ENCODE assay signal across 8 cellular contexts in genomic region chr4:150366487-150366999, GRCh38.
DNase-seq lines count a peak whose midpoint lies in the region; ATAC-seq, FAIRE-seq and TF ChIP-seq lines count a peak whose summit lies in the region.

No MANE protein-coding gene starts in this region.

- H3K36me3 Mint-ChIP-seq in stimulated activated naive B cell treated with anti-CD40 and anti-IgM and Interleukin-4, amounts not matched to agents 10 μg/mL and 1 μg/mL and 100 μg/mL, for 72 hours = peaks cover 4 to 6% of the 10 kb centered on the region in 2 donors

- peak; percentile 45 for ATAC-seq in HG03575 (IDR thresholded peaks at IDR 0.05; ENCODE audit: extremely low read depth, insufficient number of reproducible peaks, low FRiP score, unreplicated experiment)
- ATAC-seq in SK-N-SH treated with all-trans-retinoic acid at 6 μM for 48 hours = peak; percentile 51; the same call in 1 of the 3 replicates
- ATAC-seq in stimulated activated naive B cell treated with anti-CD40 and anti-IgM and Interleukin-4, amounts not matched to agents 10 μg/mL and 1 μg/mL and 100 μg/mL, for 72 hours (replicated peaks) = peak; percentile 87 to 89

- peak; percentile 37 for DNase-seq in NCI-H146 (lab: John Stamatoyannopoulos, UW)
- no peak for DNase-seq in NCI-H146 treated with DMSO at 0.1 percent for 48 hours (lab: John Stamatoyannopoulos, UW; ENCODE audit: unreplicated experiment)
- DNase-seq in stimulated activated naive B cell treated with anti-CD40 and anti-IgM and Interleukin-4, amounts not matched to agents 10 μg/mL and 1 μg/mL and 100 μg/mL, for 72 hours = no peak
- DNase-seq in H54 (ENCODE audit: insufficient read length, low spot score) = no peak
- no peak for DNase-seq in superior temporal gyrus (ENCODE audit: extremely low spot score)
- DNase-seq in foreskin melanocyte = no peak

- peaks cover 3 to 11% of the 10 kb centered on the region in 2 donors for H3K4me1 Mint-ChIP-seq in stimulated activated naive B cell treated with anti-CD40 and anti-IgM and Interleukin-4, amounts not matched to agents 10 μg/mL and 1 μg/mL and 100 μg/mL, for 72 hours

- H3K27ac Mint-ChIP-seq in stimulated activated naive B cell treated with anti-CD40 and anti-IgM and Interleukin-4, amounts not matched to agents 10 μg/mL and 1 μg/mL and 100 μg/mL, for 72 hours = no peak overlapping the region

- no peak for TF ChIP-seq POLR2A in H54 (IDR thresholded peaks at IDR 0.05; ENCODE audit: low read depth, low read length)

- H3K4me3 Mint-ChIP-seq in stimulated activated naive B cell treated with anti-CD40 and anti-IgM and Interleukin-4, amounts not matched to agents 10 μg/mL and 1 μg/mL and 100 μg/mL, for 72 hours = no peak overlapping the region

- no peak for FAIRE-seq in H54 (lab: Jason Lieb, UNC)

- H3K27me3 Mint-ChIP-seq in stimulated activated naive B cell treated with anti-CD40 and anti-IgM and Interleukin-4, amounts not matched to agents 10 μg/mL and 1 μg/mL and 100 μg/mL, for 72 hours = no peaks in the 10 kb centered on the region

- no peaks in the 10 kb centered on the region for H3K9me3 Mint-ChIP-seq in stimulated activated naive B cell treated with anti-CD40 and anti-IgM and Interleukin-4, amounts not matched to agents 10 μg/mL and 1 μg/mL and 100 μg/mL, for 72 hours

TF ChIP-seq in SK-N-SH treated with all-trans-retinoic acid at 6 μM for 48 hours, 23 proteins besides CTCF, POLR2A, EP300 and RAD21:
- TF ChIP-seq PATZ1 (CRISPR knock-in tag; IDR thresholded peaks at IDR 0.05; ENCODE audit: borderline replicate concordance) (no peak), CSDC2 (CRISPR knock-in tag; IDR thresholded peaks at IDR 0.05) (no peak), TSHZ2 (CRISPR knock-in tag; IDR thresholded peaks at IDR 0.05) (peak; percentile 39; the same call in 1 of the 2 replicates), SNAI2 (CRISPR knock-in tag; IDR thresholded peaks at IDR 0.05) (0 out of 2 replicates have a peak, but pooled peaks have one; percentile 35)
